In genomic region chr17:40287159-40287493, GRCh38 we compare ENCODE assay signal across 9 cellular contexts. TPM values are rescaled to one million over a fixed set of nuclear protein-coding genes. Genes with fewer than 3 reads are reported as not detected.
A peak's percentile ranks its signal among the peaks of the same experiment; 100 is the strongest.
DNase-seq lines count a peak whose midpoint lies in the region; ATAC-seq and TF ChIP-seq lines count a peak whose summit lies in the region.
"Had no signal": no experiment of that assay in that cellular context is flagged by ENCODE, and none has a peak within 500 bp of the region (broad histone marks: within the 10 kb centered on the region; RNA-seq: fewer than 3 reads in every experiment).

No MANE protein-coding gene starts in this region.

- in situ Hi-C loops in astrocyte of the cerebellum (cut with HindIII; ENCODE audit: low sequenced_read_pairs) = no loop called here

- no peaks in the 10 kb centered on the region for H3K27me3 ChIP-seq in BE2C
- H3K27me3 ChIP-seq: body of pancreas had no signal

- no peaks in the 10 kb centered on the region for H3K9me3 Mint-ChIP-seq in natural killer cell
- no peaks in the 10 kb centered on the region for H3K9me3 Mint-ChIP-seq in stimulated activated naive B cell treated with anti-CD40 and anti-IgM and Interleukin-4, amounts not matched to agents 10 μg/mL and 1 μg/mL and 100 μg/mL, for 72 hours

- H3K27me3 Mint-ChIP-seq in natural killer cell (ENCODE audit: low read depth in 2 of 2) = no peaks in the 10 kb centered on the region
- H3K27me3 Mint-ChIP-seq in stimulated activated naive B cell treated with anti-CD40 and anti-IgM and Interleukin-4, amounts not matched to agents 10 μg/mL and 1 μg/mL and 100 μg/mL, for 72 hours = no peaks in the 10 kb centered on the region

- H3K27ac Mint-ChIP-seq in natural killer cell = peak overlapping the region; percentile 84 to 86
- H3K27ac Mint-ChIP-seq in stimulated activated naive B cell treated with anti-CD40 and anti-IgM and Interleukin-4, amounts not matched to agents 10 μg/mL and 1 μg/mL and 100 μg/mL, for 72 hours = no peak overlapping the region

- H3K4me3 Mint-ChIP-seq in natural killer cell = peak overlapping the region; percentile 100
- peak overlapping the region in 1 of 2 donors; percentile 100 for H3K4me3 Mint-ChIP-seq in stimulated activated naive B cell treated with anti-CD40 and anti-IgM and Interleukin-4, amounts not matched to agents 10 μg/mL and 1 μg/mL and 100 μg/mL, for 72 hours

- no peaks in the 10 kb centered on the region for H3K9me3 ChIP-seq in BE2C
- H3K9me3 ChIP-seq: body of pancreas had no signal

- peaks cover 19 to 28% of the 10 kb centered on the region in 2 donors for H3K4me1 Mint-ChIP-seq in natural killer cell
- peaks cover 19 to 31% of the 10 kb centered on the region in 2 donors for H3K4me1 Mint-ChIP-seq in stimulated activated naive B cell treated with anti-CD40 and anti-IgM and Interleukin-4, amounts not matched to agents 10 μg/mL and 1 μg/mL and 100 μg/mL, for 72 hours

- intact Hi-C loops in natural killer cell (cut with micrococcal nuclease) = loop anchor here (1.0 to 5.0 kb wide), 3 partner anchors 36 to 131 kb away; partner anchors contain the start of gene WIPF2

- H3K36me3 Mint-ChIP-seq in natural killer cell = no peaks in the 10 kb centered on the region
- H3K36me3 Mint-ChIP-seq in stimulated activated naive B cell treated with anti-CD40 and anti-IgM and Interleukin-4, amounts not matched to agents 10 μg/mL and 1 μg/mL and 100 μg/mL, for 72 hours = peaks cover 16 to 29% of the 10 kb centered on the region in 2 donors

- H3K4me1 ChIP-seq in BE2C = no peaks in the 10 kb centered on the region

- peaks cover 16% of the 10 kb centered on the region for H3K36me3 ChIP-seq in BE2C

- peak; percentile 2 for ATAC-seq in HG02678 (IDR thresholded peaks at IDR 0.05; ENCODE audit: unreplicated experiment)
- no peak for ATAC-seq in natural killer cell
- ATAC-seq in stimulated activated naive B cell treated with anti-CD40 and anti-IgM and Interleukin-4, amounts not matched to agents 10 μg/mL and 1 μg/mL and 100 μg/mL, for 72 hours (replicated peaks) = no peak
- ATAC-seq in GM19023 (IDR thresholded peaks at IDR 0.05; ENCODE audit: unreplicated experiment) = no peak
- no peak for ATAC-seq in GM21423 (IDR thresholded peaks at IDR 0.05; ENCODE audit: unreplicated experiment)

- H3K4me3 ChIP-seq in BE2C (ENCODE audit: low read depth, low read length) (peak overlapping the region; percentile 38), astrocyte of the cerebellum (ENCODE audit: low read depth, low read length) (peak overlapping the region; percentile 1)

- DNase-seq in BE2C = no peak
- DNase-seq in astrocyte of the cerebellum (ENCODE audit: low read depth) = no peak
- no peak for DNase-seq in natural killer cell
- no peak for DNase-seq in GM10266 (ENCODE audit: extremely low spot score)
- no peak for DNase-seq in stimulated activated naive B cell treated with anti-CD40 and anti-IgM and Interleukin-4, amounts not matched to agents 10 μg/mL and 1 μg/mL and 100 μg/mL, for 72 hours

- no peak for TF ChIP-seq CTCF in BE2C (IDR thresholded peaks at IDR 0.05; ENCODE audit: low read depth, low read length)
- TF ChIP-seq CTCF in astrocyte of the cerebellum (IDR thresholded peaks at IDR 0.05; ENCODE audit: low read depth, low read length, missing control alignments) = no peak
- no peak for TF ChIP-seq CTCF in natural killer cell (IDR thresholded peaks at IDR 0.05)
- no peak for TF ChIP-seq CTCF in GM10266 (IDR thresholded peaks at IDR 0.05; ENCODE audit: control insufficient read depth, insufficient read depth, low read depth, missing control alignments)

RNA-seq across cellular contexts. Expression of gene CDC6, which starts 0.6 kb away (rescaled TPM):
- polyA plus RNA-seq in BE2C (2012; ENCODE audit: insufficient read depth, insufficient read length, low read depth) = 7.1 TPM
- 1 to 10 TPM; 3.4 to 4.9 (median 3.8) TPM for total RNA-seq in natural killer cell

RNA-seq across cellular contexts. Expression of gene RARA, which starts 21.9 kb away (rescaled TPM):
- polyA plus RNA-seq in BE2C (2012; ENCODE audit: insufficient read depth, insufficient read length, low read depth) = 141 TPM
- total RNA-seq in natural killer cell = 10 to 100 TPM; 75.9 to 94.6 (median 79.1) TPM
